ENCODE assay signal across 11 cellular contexts in genomic region chr22:41491379-41492100, GRCh38. TPM values are rescaled to one million over a fixed set of nuclear protein-coding genes. Genes with fewer than 3 reads are reported as not detected.
DNase-seq lines count a peak whose midpoint lies in the region; ATAC-seq and TF ChIP-seq lines count a peak whose summit lies in the region.
"Had no signal": no experiment of that assay in that cellular context is flagged by ENCODE, and none has a peak within 500 bp of the region (broad histone marks: within the 10 kb centered on the region; RNA-seq: fewer than 3 reads in every experiment).

No MANE protein-coding gene starts in this region.

- H3K27me3 Mint-ChIP-seq in naive thymus-derived CD8-positive, alpha-beta T cell, result no peaks in the 10 kb centered on the region

- no peak overlapping the region for H3K4me3 ChIP-seq in A673 (ENCODE audit: low read depth, low read length, poor library complexity, severe bottlenecking)
- no peak overlapping the region for H3K4me3 ChIP-seq in cardiac muscle cell
- no peak overlapping the region for H3K4me3 ChIP-seq in ovary
- H3K4me3 ChIP-seq in OCI-LY7 (ENCODE audit: low read depth, low read length, poor library complexity, severe bottlenecking), result no peak overlapping the region

- H2AFZ ChIP-seq in OCI-LY7 (ENCODE audit: low read length), result no peak overlapping the region

- peaks cover 18% of the 10 kb centered on the region for H4K20me1 ChIP-seq in OCI-LY7 (ENCODE audit: insufficient read depth, low read length)

- no TSS peak for BruUV-seq in A673 (replicated peaks; lab: Mats Ljungman, UMichigan)
- no TSS peak for BruUV-seq in OCI-LY7 (replicated peaks; lab: Mats Ljungman, UMichigan)

- H3K36me3 ChIP-seq in A673 (ENCODE audit: insufficient read depth, low read length, poor library complexity, severe bottlenecking), result peaks cover 3% of the 10 kb centered on the region
- no peaks in the 10 kb centered on the region for H3K36me3 ChIP-seq in cardiac muscle cell
- no peaks in the 10 kb centered on the region for H3K36me3 ChIP-seq in ovary
- peaks cover 76% of the 10 kb centered on the region for H3K36me3 ChIP-seq in OCI-LY7 (ENCODE audit: insufficient read depth, low read length)

- H3K27ac Mint-ChIP-seq in naive thymus-derived CD8-positive, alpha-beta T cell, result peak overlapping the region in 4 of 10 donors; percentile 5 to 68 (median 40)

- POLR2A ChIA-PET in A673 (lab: Charles Lee; ENCODE audit: low non-redundant PET) (no interaction called here), OCI-LY7 (lab: Charles Lee) (interaction anchor here (1.4 kb wide), 1 partner anchor 13 kb away, joined by 4 read pairs; no protein-coding TSS in a partner anchor)
- POLR2A ChIA-PET in naive thymus-derived CD8-positive, alpha-beta T cell (lab: Charles Lee), result interaction anchor here (0.9 kb wide), 1 partner anchor 70 kb away, joined by 4 read pairs; no protein-coding TSS in a partner anchor

- 25 to 31% (median 28%) methylated on average over 5 of the region's 5 CpGs for WGBS in ovary, 3 donors

- H3K36me3 Mint-ChIP-seq in naive thymus-derived CD8-positive, alpha-beta T cell, result peaks cover 0 to 12% (median 0%) of the 10 kb centered on the region in 3 donors

- H3K4me1 ChIP-seq in A673 (ENCODE audit: insufficient read depth, low read length, poor library complexity, severe bottlenecking), result peaks cover 21% of the 10 kb centered on the region
- peaks cover 15% of the 10 kb centered on the region for H3K4me1 ChIP-seq in cardiac muscle cell (ENCODE audit: low read depth)
- H3K4me1 ChIP-seq in ovary (ENCODE audit: insufficient read depth), result peaks cover 8% of the 10 kb centered on the region
- H3K4me1 ChIP-seq in OCI-LY7 (ENCODE audit: insufficient read depth, low read length, poor library complexity, severe bottlenecking), result no peaks in the 10 kb centered on the region

- TF ChIP-seq POLR2A in ovary (IDR thresholded peaks at IDR 0.05), result no peak

- H3K4me3 Mint-ChIP-seq in naive thymus-derived CD8-positive, alpha-beta T cell, result no peak overlapping the region

- peaks cover 12 to 46% (median 37%) of the 10 kb centered on the region in 4 donors for H3K4me1 Mint-ChIP-seq in naive thymus-derived CD8-positive, alpha-beta T cell

- no peaks in the 10 kb centered on the region for H3K9me2 ChIP-seq in OCI-LY7 (ENCODE audit: insufficient read depth, low read length)

- TF ChIP-seq CTCF in A673 (conservative IDR thresholded peaks at IDR 0.05; ENCODE audit: low read depth, low read length) (no peak), cardiac muscle cell (IDR thresholded peaks at IDR 0.05; ENCODE audit: low read depth, low read length) (no peak), ovary (IDR thresholded peaks at IDR 0.05) (no peak), OCI-LY7 (conservative IDR thresholded peaks at IDR 0.05; ENCODE audit: low read length) (no peak)

- no peaks in the 10 kb centered on the region for H3K27me3 ChIP-seq in A673 (replicated peaks; ENCODE audit: insufficient read depth, low read depth, low read length, poor library complexity)
- H3K27me3 ChIP-seq in cardiac muscle cell, result no peaks in the 10 kb centered on the region
- H3K27me3 ChIP-seq in ovary, result no peaks in the 10 kb centered on the region

- H3K9me3 Mint-ChIP-seq in naive thymus-derived CD8-positive, alpha-beta T cell, result no peaks in the 10 kb centered on the region

- H3K9me3 ChIP-seq in A673 (ENCODE audit: low read depth, low read length, poor library complexity, severe bottlenecking) (no peaks in the 10 kb centered on the region), cardiac muscle cell (ENCODE audit: low read depth) (no peaks in the 10 kb centered on the region), ovary (no peaks in the 10 kb centered on the region), OCI-LY7 (ENCODE audit: low read length) (no peaks in the 10 kb centered on the region)

- H3K79me2 ChIP-seq in OCI-LY7 (ENCODE audit: insufficient read depth, low read depth, low read length), result peaks cover 96% of the 10 kb centered on the region

- intact Hi-C loops in A673 (cut with micrococcal nuclease; ENCODE audit: unreplicated experiment), result no loop called here
- intact Hi-C loops in ovary (cut with DNase I), result no loop called here
- intact Hi-C loops in OCI-LY7 (cut with micrococcal nuclease; ENCODE audit: unreplicated experiment), result no loop called here

- TF ChIP-seq EP300 in ovary (IDR thresholded peaks at IDR 0.05), result no peak

- CTCF ChIA-PET in A673 (lab: Charles Lee), result no interaction called here
- CTCF ChIA-PET in OCI-LY7 (lab: Charles Lee; ENCODE audit: unreplicated experiment), result no interaction called here

- ATAC-seq in naive thymus-derived CD8-positive, alpha-beta T cell, result no peak

- H3K4me2 ChIP-seq in OCI-LY7 (ENCODE audit: low read length), result no peak overlapping the region

- H3K27ac ChIP-seq in A673 (ENCODE audit: low read depth, low read length, poor library complexity, severe bottlenecking) (no peak overlapping the region), cardiac muscle cell (peak overlapping the region; percentile 66), ovary (peak overlapping the region; percentile 20 to 49), OCI-LY7 (ENCODE audit: low read depth, low read length, poor library complexity, severe bottlenecking) (no peak overlapping the region)

- DNase-seq in A673 (ENCODE audit: low spot score) (peak; percentile 50), amniotic epithelial cell (ENCODE audit: low read depth) (peak; percentile 60), cardiac muscle cell (ENCODE audit: low read depth in 1 of 2, low spot score in 1 of 2) (peak in 1 of 2 donors; percentile 37), ovary (peak in 2 of 5 donors; percentile 45 to 57), HCEC 1CT (no peak), OCI-LY7 (ENCODE audit: low spot score) (no peak)
- no peak for DNase-seq in stimulated activated naive CD4-positive, alpha-beta T cell (lab: John Stamatoyannopoulos, UW)
- DNase-seq in naive thymus-derived CD8-positive, alpha-beta T cell, result no peak
- DNase-seq: activated CD8-positive, alpha-beta memory T cell treated with anti-CD3 and anti-CD28 coated beads, Interleukin-2, amount 50 U/mL, for 4 hours; NCI-H2107; WERI-Rb-1 had no signal

RNA-seq across cellular contexts. Expression of gene ACO2, which starts 22.6 kb away (rescaled TPM):
- total RNA-seq in A673 (2021), result 125 and 127 TPM in 2 replicates
- total RNA-seq in cardiac muscle cell, result 183 and 223 TPM in 2 replicates
- 247 and 328 TPM in 2 replicates for polyA plus RNA-seq in cardiac muscle cell
- total RNA-seq in ovary, result 10 to 100 TPM; 20.6 to 58.3 (median 50.7) TPM
- 10 to 100 TPM; 32.3 to 99.1 TPM for polyA plus RNA-seq in ovary
- 10 to 100 TPM; 67.7 to 75.1 TPM for total RNA-seq in naive thymus-derived CD8-positive, alpha-beta T cell
- polyA plus RNA-seq in naive thymus-derived CD8-positive, alpha-beta T cell, result 10 to 100 TPM; 64.2 to 91.9 (median 72.3) TPM
- 61.5 and 69.0 TPM in 2 replicates for total RNA-seq in OCI-LY7 (2014; rRNA removed; shearing (Covaris generic))
- 102 and 107 TPM in 2 replicates for total RNA-seq in OCI-LY7 (2022)

RNA-seq across cellular contexts. Expression of gene PHF5A, which starts 23.0 kb away (rescaled TPM):
- total RNA-seq in A673 (2021), result 72.6 and 85.5 TPM in 2 replicates
- total RNA-seq in cardiac muscle cell, result 32.2 and 42.2 TPM in 2 replicates
- 25.9 and 26.9 TPM in 2 replicates for polyA plus RNA-seq in cardiac muscle cell
- 10 to 100 TPM; 27.3 to 44.2 (median 32.0) TPM for total RNA-seq in ovary
- polyA plus RNA-seq in ovary, result 10 to 100 TPM; 36.8 to 55.3 TPM
- total RNA-seq in naive thymus-derived CD8-positive, alpha-beta T cell, result 10 to 100 TPM; 34.0 to 35.8 TPM
- polyA plus RNA-seq in naive thymus-derived CD8-positive, alpha-beta T cell, result 10 to 100 TPM; 17.2 to 21.4 (median 17.9) TPM
- 87.9 and 98.8 TPM in 2 replicates for total RNA-seq in OCI-LY7 (2014; rRNA removed; shearing (Covaris generic))
- total RNA-seq in OCI-LY7 (2022), result 60.9 and 62.1 TPM in 2 replicates

RNA-seq across cellular contexts. Expression of gene TOB2, which starts 44.9 kb away (rescaled TPM):
- total RNA-seq in A673 (2021) (48.1 and 53.8 TPM in 2 replicates), cardiac muscle cell (32.0 and 42.4 TPM in 2 replicates), ovary (100 to 1,000 TPM in 1 of 7 donors, 10 to 100 TPM in 6; 24.0 to 110 (median 83.9) TPM), OCI-LY7 (2022) (19.9 and 27.0 TPM in 2 replicates)
- polyA plus RNA-seq in cardiac muscle cell (35.5 and 52.9 TPM in 2 replicates), ovary (10 to 100 TPM; 22.8 to 40.3 TPM)
- total RNA-seq in naive thymus-derived CD8-positive, alpha-beta T cell, result 10 to 100 TPM; 26.2 to 26.4 TPM
- 10 to 100 TPM in 1 of 3 donors, 1 to 10 TPM in 2; 8.7 to 12.1 (median 9.0) TPM for polyA plus RNA-seq in naive thymus-derived CD8-positive, alpha-beta T cell
- total RNA-seq in OCI-LY7 (2014; rRNA removed; shearing (Covaris generic)), result 13.5 and 13.9 TPM in 2 replicates

RNA-seq across cellular contexts. Expression of gene POLR3H, which starts 52.7 kb away (rescaled TPM):
- total RNA-seq in A673 (2021) (79.5 and 92.1 TPM in 2 replicates), cardiac muscle cell (11.4 and 12.5 TPM in 2 replicates), ovary (10 to 100 TPM; 17.2 to 84.6 (median 52.9) TPM), OCI-LY7 (2022) (41.0 and 48.3 TPM in 2 replicates)
- polyA plus RNA-seq in cardiac muscle cell (24.7 and 30.9 TPM in 2 replicates), ovary (10 to 100 TPM; 15.7 to 34.1 TPM)
- 10 to 100 TPM; 50.5 to 54.6 TPM for total RNA-seq in naive thymus-derived CD8-positive, alpha-beta T cell
- 10 to 100 TPM; 24.7 to 30.9 (median 27.6) TPM for polyA plus RNA-seq in naive thymus-derived CD8-positive, alpha-beta T cell
- total RNA-seq in OCI-LY7 (2014; rRNA removed; shearing (Covaris generic)), result 26.6 and 28.5 TPM in 2 replicates

Comparison
In these comparisons a context has a peak if more than half of its experiments do, and no peak if none do; other contexts are left out.
1. DNase-seq: peak in A673 (single experiment) and amniotic epithelial cell (single experiment); none in stimulated activated naive CD4-positive, alpha-beta T cell (0 of 6), naive thymus-derived CD8-positive, alpha-beta T cell (0 of 10), HCEC 1CT (single experiment) and OCI-LY7 (single experiment).
2. H3K27ac ChIP-seq: peak in cardiac muscle cell (single experiment) and ovary (2 of 2); none in A673 (single experiment) and OCI-LY7 (single experiment).